Comparison of ENCODE assay signal across 13 cellular contexts in genomic region chr3:108322352-108322751, GRCh38. TPM values are rescaled to one million over a fixed set of nuclear protein-coding genes. Genes with fewer than 3 reads are reported as not detected.
DNase-seq lines count a peak whose midpoint lies in the region; ATAC-seq and TF ChIP-seq lines count a peak whose summit lies in the region.
"Had no signal": no experiment of that assay in that cellular context is flagged by ENCODE, and none has a peak within 500 bp of the region (broad histone marks: within the 10 kb centered on the region; RNA-seq: fewer than 3 reads in every experiment).

No MANE protein-coding gene starts in this region.

- H4K8ac ChIP-seq in mesenchymal stem cell (ENCODE audit: low read length): no peak overlapping the region

- H3K9me3 ChIP-seq in naive thymus-derived CD4-positive, alpha-beta T cell (ENCODE audit: control insufficient read depth in 2 of 3, low read length in 3 of 3): no peaks in the 10 kb centered on the region
- no peaks in the 10 kb centered on the region for H3K9me3 ChIP-seq in transverse colon
- H3K9me3 ChIP-seq in mesenchymal stem cell (ENCODE audit: control insufficient read depth, low read length): peaks cover 8% of the 10 kb centered on the region
- H3K9me3 ChIP-seq: gastroesophageal sphincter had no signal

- no peak for TF ChIP-seq CTCF in transverse colon (IDR thresholded peaks at IDR 0.05)

- DNase-seq in activated CD4-positive, alpha-beta memory T cell treated with anti-CD3 and anti-CD28 coated beads for 36 hours: peak; percentile 44
- DNase-seq in activated CD4-positive, alpha-beta memory T cell treated with anti-CD3 and anti-CD28 coated beads, Interleukin-2, amount 10 ng/mL, durations not matched to agents 7 days and 5 days: no peak
- DNase-seq in KBM-7 (peak; percentile 43), transverse colon (no peak), mesenchymal stem cell (no peak)
- DNase-seq in activated naive CD4-positive, alpha-beta T cell treated with anti-CD3 and anti-CD28 coated beads for 36 hours: peak; percentile 55
- peak in 5 of 9 donors; percentile 16 to 40 (median 36) for DNase-seq in naive thymus-derived CD4-positive, alpha-beta T cell
- DNase-seq: DMS79, T1000 had no signal

- no peak overlapping the region for H3K4ac ChIP-seq in mesenchymal stem cell (ENCODE audit: low read depth in 1 of 2, low read length in 2 of 2)

- no peaks in the 10 kb centered on the region for H3K36me3 ChIP-seq in naive thymus-derived CD4-positive, alpha-beta T cell (ENCODE audit: control insufficient read depth in 2 of 3, insufficient read depth in 3 of 3, low read length in 3 of 3)
- H3K36me3 ChIP-seq in transverse colon (no peaks in the 10 kb centered on the region), mesenchymal stem cell (ENCODE audit: control insufficient read depth in 1 of 2, insufficient read depth in 2 of 2, low read depth in 1 of 2, low read length in 2 of 2) (no peaks in the 10 kb centered on the region)
- H3K36me3 ChIP-seq: gastroesophageal sphincter had no signal

- no peak overlapping the region for H2BK12ac ChIP-seq in mesenchymal stem cell (ENCODE audit: low read length in 2 of 2)

- no peaks in the 10 kb centered on the region for H3K27me3 ChIP-seq in naive thymus-derived CD4-positive, alpha-beta T cell (ENCODE audit: control insufficient read depth in 2 of 2, insufficient read depth in 2 of 2, low read length in 2 of 2)
- H3K27me3 ChIP-seq in transverse colon (no peaks in the 10 kb centered on the region), mesenchymal stem cell (ENCODE audit: control insufficient read depth in 1 of 2, insufficient read depth in 1 of 2, low read length in 2 of 2) (no peaks in the 10 kb centered on the region)
- H3K27me3 ChIP-seq: gastroesophageal sphincter had no signal

- no peaks in the 10 kb centered on the region for H3K79me1 ChIP-seq in mesenchymal stem cell (replicated peaks; ENCODE audit: low read length, poor library complexity, severe bottlenecking)

- H2BK15ac ChIP-seq in mesenchymal stem cell (ENCODE audit: low read depth, poor library complexity, severe bottlenecking): no peak overlapping the region

- POLR2A ChIA-PET in activated CD4-positive, alpha-beta memory T cell treated with anti-CD3 and anti-CD28 coated beads for 36 hours (lab: Charles Lee): interaction anchor here (0.8 to 1.0 kb wide), 2 partner anchors 26 to 66 kb away, joined by 4 read pairs; partner anchors contain the start of gene HHLA2
- POLR2A ChIA-PET in activated CD4-positive, alpha-beta memory T cell treated with anti-CD3 and anti-CD28 coated beads, Interleukin-2, amount 10 ng/mL, durations not matched to agents 7 days and 5 days (lab: Charles Lee): interaction anchor here (0.7 to 1.5 kb wide), 2 partner anchors 16 to 29 kb away, joined by 3 to 4 read pairs; no protein-coding TSS in a partner anchor
- POLR2A ChIA-PET in naive thymus-derived CD4-positive, alpha-beta T cell (lab: Charles Lee): interaction anchor here (0.9 kb wide), 1 partner anchor 233 kb away, joined by 3 read pairs; no protein-coding TSS in a partner anchor

- no peaks in the 10 kb centered on the region for H3K4me1 ChIP-seq in naive thymus-derived CD4-positive, alpha-beta T cell (ENCODE audit: control insufficient read depth in 2 of 2, insufficient read depth in 2 of 2, low read length in 2 of 2)
- peaks cover 0 to 26% (median 12%) of the 10 kb centered on the region in 4 donors for H3K4me1 ChIP-seq in transverse colon
- H3K4me1 ChIP-seq in mesenchymal stem cell (ENCODE audit: control insufficient read depth, insufficient read depth, low read depth, low read length): no peaks in the 10 kb centered on the region
- H3K4me1 ChIP-seq: gastroesophageal sphincter had no signal

- H2BK120ac ChIP-seq in mesenchymal stem cell (ENCODE audit: low read depth, low read length): no peak overlapping the region

- no peak for TF ChIP-seq POLR2A in transverse colon (IDR thresholded peaks at IDR 0.05)

- no peak overlapping the region for H2BK5ac ChIP-seq in mesenchymal stem cell (ENCODE audit: low read depth, low read length, poor library complexity, severe bottlenecking)

- no peaks in the 10 kb centered on the region for H3K27me3 Mint-ChIP-seq in activated CD4-positive, alpha-beta memory T cell treated with anti-CD3 and anti-CD28 coated beads for 36 hours
- no peaks in the 10 kb centered on the region for H3K27me3 Mint-ChIP-seq in activated CD4-positive, alpha-beta memory T cell treated with anti-CD3 and anti-CD28 coated beads, Interleukin-2, amount 10 ng/mL, durations not matched to agents 7 days and 5 days
- H3K27me3 Mint-ChIP-seq in activated naive CD4-positive, alpha-beta T cell treated with anti-CD3 and anti-CD28 coated beads for 36 hours (ENCODE audit: low read depth): no peaks in the 10 kb centered on the region
- no peaks in the 10 kb centered on the region for H3K27me3 Mint-ChIP-seq in naive thymus-derived CD4-positive, alpha-beta T cell

- no peak overlapping the region for H3K14ac ChIP-seq in mesenchymal stem cell (ENCODE audit: low read length in 2 of 2)

- H3K4me3 ChIP-seq in naive thymus-derived CD4-positive, alpha-beta T cell (ENCODE audit: low read length): no peak overlapping the region
- H3K4me3 ChIP-seq in transverse colon (no peak overlapping the region), mesenchymal stem cell (ENCODE audit: insufficient read depth in 1 of 2, low read depth in 1 of 2, low read length in 2 of 2) (no peak overlapping the region)
- H3K4me3 ChIP-seq: gastroesophageal sphincter had no signal

- TF ChIP-seq EP300 in transverse colon (IDR thresholded peaks at IDR 0.05; ENCODE audit: low read depth): no peak

- no peak for ATAC-seq in naive thymus-derived CD4-positive, alpha-beta T cell
- no peak for ATAC-seq in GM18870 (IDR thresholded peaks at IDR 0.05; ENCODE audit: unreplicated experiment)
- ATAC-seq: gastroesophageal sphincter had no signal

- no peak overlapping the region for H4K91ac ChIP-seq in mesenchymal stem cell (ENCODE audit: low read length)

- H3K36me3 Mint-ChIP-seq in activated CD4-positive, alpha-beta memory T cell treated with anti-CD3 and anti-CD28 coated beads for 36 hours: no peaks in the 10 kb centered on the region
- H3K36me3 Mint-ChIP-seq in activated CD4-positive, alpha-beta memory T cell treated with anti-CD3 and anti-CD28 coated beads, Interleukin-2, amount 10 ng/mL, durations not matched to agents 7 days and 5 days (ENCODE audit: low read depth): peaks cover 17% of the 10 kb centered on the region
- no peaks in the 10 kb centered on the region for H3K36me3 Mint-ChIP-seq in activated naive CD4-positive, alpha-beta T cell treated with anti-CD3 and anti-CD28 coated beads for 36 hours (ENCODE audit: low read depth)
- H3K36me3 Mint-ChIP-seq in naive thymus-derived CD4-positive, alpha-beta T cell: peaks cover 3 to 41% (median 7%) of the 10 kb centered on the region in 5 donors

- no peak overlapping the region for H3K18ac ChIP-seq in mesenchymal stem cell (ENCODE audit: low read depth in 1 of 2, low read length in 2 of 2)

- H3K4me3 Mint-ChIP-seq in activated CD4-positive, alpha-beta memory T cell treated with anti-CD3 and anti-CD28 coated beads for 36 hours: no peak overlapping the region
- no peak overlapping the region for H3K4me3 Mint-ChIP-seq in activated CD4-positive, alpha-beta memory T cell treated with anti-CD3 and anti-CD28 coated beads, Interleukin-2, amount 10 ng/mL, durations not matched to agents 7 days and 5 days
- no peak overlapping the region for H3K4me3 Mint-ChIP-seq in activated naive CD4-positive, alpha-beta T cell treated with anti-CD3 and anti-CD28 coated beads for 36 hours
- H3K4me3 Mint-ChIP-seq in naive thymus-derived CD4-positive, alpha-beta T cell: no peak overlapping the region
- H3K4me3 Mint-ChIP-seq: neural crest cell had no signal

- H3K9ac ChIP-seq in mesenchymal stem cell (ENCODE audit: low read length): no peak overlapping the region

- peaks cover 11% of the 10 kb centered on the region for H3K4me1 Mint-ChIP-seq in activated CD4-positive, alpha-beta memory T cell treated with anti-CD3 and anti-CD28 coated beads for 36 hours (ENCODE audit: low read depth)
- H3K4me1 Mint-ChIP-seq in activated CD4-positive, alpha-beta memory T cell treated with anti-CD3 and anti-CD28 coated beads, Interleukin-2, amount 10 ng/mL, durations not matched to agents 7 days and 5 days: peaks cover 13% of the 10 kb centered on the region
- peaks cover 9% of the 10 kb centered on the region for H3K4me1 Mint-ChIP-seq in activated naive CD4-positive, alpha-beta T cell treated with anti-CD3 and anti-CD28 coated beads for 36 hours (ENCODE audit: low read depth)
- peaks cover 0 to 21% (median 5%) of the 10 kb centered on the region in 7 donors for H3K4me1 Mint-ChIP-seq in naive thymus-derived CD4-positive, alpha-beta T cell
- H3K4me1 Mint-ChIP-seq: neural crest cell had no signal

- intact Hi-C loops in activated CD4-positive, alpha-beta memory T cell treated with anti-CD3 and anti-CD28 coated beads for 36 hours (cut with micrococcal nuclease): loop anchor here (1.0 kb wide), 1 partner anchor 169 kb away; no protein-coding TSS in a partner anchor
- intact Hi-C loops in activated naive CD4-positive, alpha-beta T cell treated with anti-CD3 and anti-CD28 coated beads for 36 hours (cut with micrococcal nuclease): loop anchor here (1.0 kb wide), 2 partner anchors 169 to 380 kb away; no protein-coding TSS in a partner anchor
- intact Hi-C loops in naive thymus-derived CD4-positive, alpha-beta T cell (cut with micrococcal nuclease): loop anchor here in 1 of 2 donors (1.0 to 10.0 kb wide), 5 partner anchors 169 to 645 kb away; no protein-coding TSS in a partner anchor
- intact Hi-C loops in transverse colon (cut with DNase I; ENCODE audit: low total_unique reads): no loop called here

- no peak overlapping the region for H3K23ac ChIP-seq in mesenchymal stem cell (ENCODE audit: low read length in 2 of 2)

- CTCF ChIA-PET in activated CD4-positive, alpha-beta memory T cell treated with anti-CD3 and anti-CD28 coated beads for 36 hours (lab: Charles Lee): interaction anchor here (1.4 kb wide), 1 partner anchor 20 kb away, joined by 4 read pairs; no protein-coding TSS in a partner anchor
- CTCF ChIA-PET in activated CD4-positive, alpha-beta memory T cell treated with anti-CD3 and anti-CD28 coated beads, Interleukin-2, amount 10 ng/mL, durations not matched to agents 7 days and 5 days (lab: Charles Lee): no interaction called here
- CTCF ChIA-PET in activated naive CD4-positive, alpha-beta T cell treated with anti-CD3 and anti-CD28 coated beads for 36 hours (lab: Charles Lee): interaction anchor here (0.6 to 1.4 kb wide), 5 partner anchors 82 to 870 kb away, joined by 3 to 4 read pairs (median 3); no protein-coding TSS in a partner anchor
- CTCF ChIA-PET in naive thymus-derived CD4-positive, alpha-beta T cell (lab: Charles Lee): interaction anchor here (0.6 kb wide), 1 partner anchor 423 kb away, joined by 3 read pairs; no protein-coding TSS in a partner anchor

- no peak overlapping the region for H2AFZ ChIP-seq in mesenchymal stem cell (ENCODE audit: low read depth, low read length)

- no peak overlapping the region for H2AK5ac ChIP-seq in mesenchymal stem cell (ENCODE audit: low read length, severe bottlenecking)

- in situ Hi-C loops in KBM-7 (cut with MboI; ENCODE audit: low pct_unique_long_range_greater_than_20kb, low sequenced_read_pairs) (no loop called here), transverse colon (cut with MboI; ENCODE audit: low pct_ligation_motif_present in 1 of 4, low pct_unique_long_range_greater_than_20kb in 1 of 4, low sequenced_read_pairs in 3 of 4) (no loop called here)

- no peak overlapping the region for H3K4me2 ChIP-seq in mesenchymal stem cell (ENCODE audit: low read length, poor library complexity, severe bottlenecking)

- 74 to 84% methylated on average over 4 of the region's 4 CpGs for WGBS in transverse colon (ENCODE audit: low coverage in 1 of 2), 2 donors
- 54% methylated on average over 3 of the region's 4 CpGs for WGBS in mesenchymal stem cell

- no peak overlapping the region for H3K27ac ChIP-seq in naive thymus-derived CD4-positive, alpha-beta T cell (ENCODE audit: low read depth, low read length)
- no peak overlapping the region for H3K27ac ChIP-seq in transverse colon
- H3K27ac ChIP-seq in mesenchymal stem cell (ENCODE audit: low read length, poor library complexity, severe bottlenecking): no peak overlapping the region
- H3K27ac ChIP-seq: gastroesophageal sphincter had no signal

- H3K9me3 Mint-ChIP-seq in activated CD4-positive, alpha-beta memory T cell treated with anti-CD3 and anti-CD28 coated beads for 36 hours: peaks cover 7% of the 10 kb centered on the region
- H3K9me3 Mint-ChIP-seq in activated CD4-positive, alpha-beta memory T cell treated with anti-CD3 and anti-CD28 coated beads, Interleukin-2, amount 10 ng/mL, durations not matched to agents 7 days and 5 days: peaks cover 17% of the 10 kb centered on the region
- peaks cover 7% of the 10 kb centered on the region for H3K9me3 Mint-ChIP-seq in activated naive CD4-positive, alpha-beta T cell treated with anti-CD3 and anti-CD28 coated beads for 36 hours
- H3K9me3 Mint-ChIP-seq in naive thymus-derived CD4-positive, alpha-beta T cell: peaks cover 0 to 12% (median 4%) of the 10 kb centered on the region in 11 donors

- H3K27ac Mint-ChIP-seq in activated CD4-positive, alpha-beta memory T cell treated with anti-CD3 and anti-CD28 coated beads for 36 hours: no peak overlapping the region
- H3K27ac Mint-ChIP-seq in activated CD4-positive, alpha-beta memory T cell treated with anti-CD3 and anti-CD28 coated beads, Interleukin-2, amount 10 ng/mL, durations not matched to agents 7 days and 5 days: no peak overlapping the region
- H3K27ac Mint-ChIP-seq in activated naive CD4-positive, alpha-beta T cell treated with anti-CD3 and anti-CD28 coated beads for 36 hours: no peak overlapping the region
- H3K27ac Mint-ChIP-seq in naive thymus-derived CD4-positive, alpha-beta T cell: no peak overlapping the region

RNA-seq across cellular contexts. Expression of gene HHLA2, which starts 26.0 kb away (rescaled TPM):
- 1 to 10 TPM in 1 of 2 experiments, under 1 TPM in 1; 0.86 to 1.6 TPM for total RNA-seq in activated CD4-positive, alpha-beta memory T cell treated with anti-CD3 and anti-CD28 coated beads for 36 hours
- total RNA-seq in activated CD4-positive, alpha-beta memory T cell treated with anti-CD3 and anti-CD28 coated beads, Interleukin-2, amount 10 ng/mL, durations not matched to agents 7 days and 5 days: 10 to 100 TPM in 1 of 2 experiments, 1 to 10 TPM in 1; 9.5 to 11.6 TPM
- under 1 TPM; 0.22 to 0.26 TPM for total RNA-seq in activated naive CD4-positive, alpha-beta T cell treated with anti-CD3 and anti-CD28 coated beads for 36 hours
- total RNA-seq in naive thymus-derived CD4-positive, alpha-beta T cell: 1 to 10 TPM in 1 of 5 experiments, under 1 TPM in 4; 0.21 to 4.5 (median 0.43) TPM
- polyA plus RNA-seq in naive thymus-derived CD4-positive, alpha-beta T cell: under 1 TPM in 1 of 2 donors, not detected in 1; 0.13 TPM
- 100 to 1,000 TPM in 3 of 4 donors, 10 to 100 TPM in 1; 26.7 to 226 (median 204) TPM for total RNA-seq in transverse colon
- not detected for polyA plus RNA-seq in mesenchymal stem cell (2013, experiment 1 of 2)
- polyA plus RNA-seq in mesenchymal stem cell (2013, experiment 2 of 2): not detected
- total RNA-seq: gastroesophageal sphincter, neural crest cell, skeletal muscle tissue had no signal

Comparison
In these comparisons a context has a peak if more than half of its experiments do, and no peak if none do; other contexts are left out.
1. DNase-seq: peak in activated CD4-positive, alpha-beta memory T cell treated with anti-CD3 and anti-CD28 coated beads for 36 hours (single experiment), KBM-7 (single experiment), activated naive CD4-positive, alpha-beta T cell treated with anti-CD3 and anti-CD28 coated beads for 36 hours (single experiment) and naive thymus-derived CD4-positive, alpha-beta T cell (5 of 9); none in activated CD4-positive, alpha-beta memory T cell treated with anti-CD3 and anti-CD28 coated beads, Interleukin-2, amount 10 ng/mL, durations not matched to agents 7 days and 5 days (single experiment), transverse colon (single experiment) and mesenchymal stem cell (single experiment).